Comparison of ENCODE assay signal across 26 cellular contexts in genomic region chr18:68083776-68084175, GRCh38.
"Had no signal": no experiment of that assay in that cellular context is flagged by ENCODE, and none has a peak within 500 bp of the region (broad histone marks: within the 10 kb centered on the region; RNA-seq: fewer than 3 reads in every experiment).

No MANE protein-coding gene starts in this region.

- FAIRE-seq: RCC 7860 had no signal

- H3K4me3 Mint-ChIP-seq: activated CD8-positive, alpha-beta T cell treated with anti-CD3 and anti-CD28 coated beads, Interleukin-2, amount 10 ng/mL, durations not matched to agents 7 days and 5 days; activated naive CD4-positive, alpha-beta T cell treated with anti-CD3 and anti-CD28 coated beads, Interleukin-2, amount 50 U/mL, for 24 hours; activated T-cell treated with anti-CD3 and anti-CD28 coated beads, Interleukin-2, amount 50 U/mL, for 24 hours; activated T-helper 1 cell treated with anti-CD3 and anti-CD28 coated beads, Interleukin-12 subunit alpha, Interleukin-12 subunit beta, Interleukin-2, Interleukin-4 antibody, amounts not matched to agents 30 ng/mL and 10 ng/mL and 1 ng/mL, durations not matched to agents 14 hours and 24 hours and 36 hours; T-helper 17 cell; WTC11 had no signal

- H3K36me3 Mint-ChIP-seq: activated naive CD4-positive, alpha-beta T cell treated with anti-CD3 and anti-CD28 coated beads, Interleukin-2, amount 50 U/mL, for 24 hours; WTC11 had no signal

- H3K27ac Mint-ChIP-seq: activated CD8-positive, alpha-beta T cell treated with anti-CD3 and anti-CD28 coated beads, Interleukin-2, amount 10 ng/mL, durations not matched to agents 7 days and 5 days; activated naive CD4-positive, alpha-beta T cell treated with anti-CD3 and anti-CD28 coated beads, Interleukin-2, amount 50 U/mL, for 24 hours; activated T-cell treated with anti-CD3 and anti-CD28 coated beads, Interleukin-2, amount 50 U/mL, for 24 hours; activated T-helper 1 cell treated with anti-CD3 and anti-CD28 coated beads, Interleukin-12 subunit alpha, Interleukin-12 subunit beta, Interleukin-2, Interleukin-4 antibody, amounts not matched to agents 30 ng/mL and 10 ng/mL and 1 ng/mL, durations not matched to agents 14 hours and 24 hours and 36 hours; T-helper 17 cell; WTC11 had no signal

- H3K4me1 Mint-ChIP-seq: activated naive CD4-positive, alpha-beta T cell treated with anti-CD3 and anti-CD28 coated beads, Interleukin-2, amount 50 U/mL, for 24 hours; T-helper 17 cell had no signal

- ATAC-seq: activated CD8-positive, alpha-beta T cell treated with anti-CD3 and anti-CD28 coated beads, Interleukin-2, amount 10 ng/mL, durations not matched to agents 7 days and 5 days; PC-3; SK-N-SH treated with all-trans-retinoic acid at 6 μM for 48 hours; T-helper 17 cell; WTC11 had no signal

- H3K27me3 Mint-ChIP-seq: activated naive CD4-positive, alpha-beta T cell treated with anti-CD3 and anti-CD28 coated beads, Interleukin-2, amount 50 U/mL, for 24 hours; activated T-cell treated with anti-CD3 and anti-CD28 coated beads, Interleukin-2, amount 50 U/mL, for 24 hours; T-helper 17 cell had no signal

- H3K4me3 ChIP-seq: ascending aorta, breast epithelium, SJSA1 had no signal

- DNase-seq: activated CD4-positive, alpha-beta T cell treated with anti-CD3 and anti-CD28 coated beads for 48 hours; activated CD4-positive, alpha-beta T cell treated with anti-CD3 and anti-CD28 coated beads, Interleukin-2, amount 50 U/mL, for 4 hours; activated CD4-positive, CD25-positive, alpha-beta regulatory T cell treated with anti-CD3 and anti-CD28 coated beads, Interleukin-2, amount 50 U/mL, for 72 hours; activated CD8-positive, alpha-beta T cell treated with anti-CD3 and anti-CD28 coated beads, Interleukin-2, amount 10 ng/mL, durations not matched to agents 7 days and 5 days; activated effector memory CD4-positive, alpha-beta T cell treated with Interleukin-2 at 50 U/mL for 16 hours; activated naive CD4-positive, alpha-beta T cell; activated T-cell treated with anti-CD3 and anti-CD28 coated beads, Interleukin-2, amount 50 U/mL, for 24 hours; amniotic stem cell; NCI-H1092 treated with DMSO at 0.1 percent for 48 hours; NCI-H1417 treated with DMSO at 0.1 percent for 48 hours; NCI-H1694; NCI-H2029; NCI-H446; NCI-H524; PC-3; SHP77; T-helper 17 cell; T-helper 9 cell had no signal

- H3K9me3 Mint-ChIP-seq: activated naive CD4-positive, alpha-beta T cell treated with anti-CD3 and anti-CD28 coated beads, Interleukin-2, amount 50 U/mL, for 24 hours; activated T-cell treated with anti-CD3 and anti-CD28 coated beads, Interleukin-2, amount 50 U/mL, for 24 hours; activated T-helper 1 cell treated with anti-CD3 and anti-CD28 coated beads, Interleukin-12 subunit alpha, Interleukin-12 subunit beta, Interleukin-2, Interleukin-4 antibody, amounts not matched to agents 30 ng/mL and 10 ng/mL and 1 ng/mL, durations not matched to agents 14 hours and 24 hours and 36 hours; WTC11 had no signal
